12 cellular contexts compared by ENCODE assay signal in the genomic region with DNA sequence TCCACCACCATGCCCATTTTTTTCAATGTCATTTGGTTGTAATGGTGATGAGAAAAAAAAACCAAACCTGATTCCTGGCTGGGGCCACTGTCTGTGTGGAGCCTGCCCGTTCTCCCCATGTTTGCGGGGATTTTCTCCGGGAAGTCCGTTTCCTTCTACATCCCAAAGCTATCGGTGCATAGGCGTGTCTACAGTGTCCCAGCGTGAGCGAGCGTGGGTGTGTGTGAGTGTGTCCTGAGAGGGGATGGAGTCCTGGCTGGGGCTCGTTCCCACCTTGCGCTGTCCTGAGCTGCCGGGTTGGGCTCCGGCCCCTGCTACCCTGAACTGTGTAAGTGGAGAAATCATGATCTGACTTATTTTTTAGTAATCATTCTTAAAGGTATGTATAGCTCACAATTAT. TPM values are rescaled to one million over a fixed set of nuclear protein-coding genes. Genes with fewer than 3 reads are reported as not detected.
A peak's percentile ranks its signal among the peaks of the same experiment; 100 is the strongest.
DNase-seq lines count a peak whose midpoint lies in the region; ATAC-seq and TF ChIP-seq lines count a peak whose summit lies in the region.
"Had no signal": no experiment of that assay in that cellular context is flagged by ENCODE, and none has a peak within 500 bp of the region (broad histone marks: within the 10 kb centered on the region; RNA-seq: fewer than 3 reads in every experiment).

No MANE protein-coding gene starts in this region.

- H3K4me2 ChIP-seq in hepatocyte, result no peak overlapping the region

- no peak overlapping the region for H3K27ac Mint-ChIP-seq in activated naive CD8-positive, alpha-beta T cell treated with anti-CD3 and anti-CD28 coated beads, Interleukin-2, amount 10 ng/mL, durations not matched to agents 7 days and 5 days
- H3K27ac Mint-ChIP-seq in activated naive CD8-positive, alpha-beta T cell treated with anti-CD3 and anti-CD28 coated beads, Interleukin-2, amount 50 U/mL, for 24 hours, result no peak overlapping the region
- H3K27ac Mint-ChIP-seq: B cell; CD14-positive monocyte; CD8-positive, alpha-beta T cell had no signal

- H3K9me3 ChIP-seq in hepatocyte (ENCODE audit: low read depth), result no peaks in the 10 kb centered on the region

- no peak for TF ChIP-seq CTCF in hepatocyte (IDR thresholded peaks at IDR 0.05; ENCODE audit: poor library complexity)

- no peak overlapping the region for H3K4me3 ChIP-seq in hepatocyte

- POLR2A ChIA-PET in activated naive CD8-positive, alpha-beta T cell treated with anti-CD3 and anti-CD28 coated beads, Interleukin-2, amount 10 ng/mL, durations not matched to agents 7 days and 5 days (lab: Charles Lee), result no interaction called here

- H3K4me1 ChIP-seq in hepatocyte (ENCODE audit: insufficient read depth), result no peaks in the 10 kb centered on the region

- ATAC-seq in activated naive CD8-positive, alpha-beta T cell treated with anti-CD3 and anti-CD28 coated beads, Interleukin-2, amount 10 ng/mL, durations not matched to agents 7 days and 5 days (ENCODE audit: low read depth), result no peak
- no peak for ATAC-seq in activated naive CD8-positive, alpha-beta T cell treated with anti-CD3 and anti-CD28 coated beads, Interleukin-2, amount 50 U/mL, for 24 hours
- ATAC-seq in GM19467 (IDR thresholded peaks at IDR 0.05; ENCODE audit: unreplicated experiment), result no peak
- ATAC-seq: CD8-positive, alpha-beta T cell had no signal

- no peaks in the 10 kb centered on the region for H3K27me3 ChIP-seq in hepatocyte

- 94% methylated on average over 13 of the region's 13 CpGs for WGBS in hepatocyte (ENCODE audit: low lambda C conversion rate, missing lambda C conversion rate)

- no peaks in the 10 kb centered on the region for H4K20me1 ChIP-seq in hepatocyte (ENCODE audit: insufficient read depth, poor library complexity, severe bottlenecking)

- no peaks in the 10 kb centered on the region for H3K9me3 Mint-ChIP-seq in activated naive CD8-positive, alpha-beta T cell treated with anti-CD3 and anti-CD28 coated beads, Interleukin-2, amount 10 ng/mL, durations not matched to agents 7 days and 5 days
- H3K9me3 Mint-ChIP-seq in activated naive CD8-positive, alpha-beta T cell treated with anti-CD3 and anti-CD28 coated beads, Interleukin-2, amount 50 U/mL, for 24 hours, result no peaks in the 10 kb centered on the region
- H3K9me3 Mint-ChIP-seq: CD8-positive, alpha-beta T cell had no signal

- peaks cover 2% of the 10 kb centered on the region for H3K36me3 Mint-ChIP-seq in activated naive CD8-positive, alpha-beta T cell treated with anti-CD3 and anti-CD28 coated beads, Interleukin-2, amount 10 ng/mL, durations not matched to agents 7 days and 5 days
- H3K36me3 Mint-ChIP-seq in activated naive CD8-positive, alpha-beta T cell treated with anti-CD3 and anti-CD28 coated beads, Interleukin-2, amount 50 U/mL, for 24 hours (ENCODE audit: low read depth), result no peaks in the 10 kb centered on the region
- H3K36me3 Mint-ChIP-seq: CD14-positive monocyte; CD8-positive, alpha-beta T cell had no signal

- no peak overlapping the region for H3K27ac ChIP-seq in hepatocyte

- intact Hi-C loops in posterior vena cava (cut with DNase I), result loop anchor here (5.0 to 10.0 kb wide), 2 partner anchors 679 to 1781 kb away; no protein-coding TSS in a partner anchor

- peaks cover 9% of the 10 kb centered on the region for H3K27me3 Mint-ChIP-seq in activated naive CD8-positive, alpha-beta T cell treated with anti-CD3 and anti-CD28 coated beads, Interleukin-2, amount 10 ng/mL, durations not matched to agents 7 days and 5 days
- H3K27me3 Mint-ChIP-seq in activated naive CD8-positive, alpha-beta T cell treated with anti-CD3 and anti-CD28 coated beads, Interleukin-2, amount 50 U/mL, for 24 hours, result no peaks in the 10 kb centered on the region

- no peak overlapping the region for H3K4me3 Mint-ChIP-seq in activated naive CD8-positive, alpha-beta T cell treated with anti-CD3 and anti-CD28 coated beads, Interleukin-2, amount 10 ng/mL, durations not matched to agents 7 days and 5 days
- no peak overlapping the region for H3K4me3 Mint-ChIP-seq in activated naive CD8-positive, alpha-beta T cell treated with anti-CD3 and anti-CD28 coated beads, Interleukin-2, amount 50 U/mL, for 24 hours
- H3K4me3 Mint-ChIP-seq: B cell; CD14-positive monocyte; CD8-positive, alpha-beta T cell had no signal

- peaks cover 15% of the 10 kb centered on the region for H3K4me1 Mint-ChIP-seq in activated naive CD8-positive, alpha-beta T cell treated with anti-CD3 and anti-CD28 coated beads, Interleukin-2, amount 10 ng/mL, durations not matched to agents 7 days and 5 days
- peaks cover 13% of the 10 kb centered on the region for H3K4me1 Mint-ChIP-seq in activated naive CD8-positive, alpha-beta T cell treated with anti-CD3 and anti-CD28 coated beads, Interleukin-2, amount 50 U/mL, for 24 hours

- no peak overlapping the region for H2AFZ ChIP-seq in hepatocyte

- no peaks in the 10 kb centered on the region for H3K79me2 ChIP-seq in hepatocyte

- H3K9me2 ChIP-seq in hepatocyte (replicated peaks; ENCODE audit: insufficient read depth), result no peaks in the 10 kb centered on the region

- DNase-seq in activated naive CD8-positive, alpha-beta T cell treated with anti-CD3 and anti-CD28 coated beads, Interleukin-2, amount 10 ng/mL, durations not matched to agents 7 days and 5 days, result peak; percentile 8
- DNase-seq in activated naive CD8-positive, alpha-beta T cell treated with anti-CD3 and anti-CD28 coated beads, Interleukin-2, amount 50 U/mL, for 24 hours, result no peak
- peak; percentile 1 for DNase-seq in hepatocyte (ENCODE audit: low spot score)
- DNase-seq in posterior vena cava (ENCODE audit: low spot score), result peak; percentile 74
- no peak for DNase-seq in H4 (ENCODE audit: low spot score)
- no peak for DNase-seq in NCI-H187 treated with DMSO at 0.1 percent for 48 hours (lab: John Stamatoyannopoulos, UW)
- DNase-seq: COR-L47, GF-D8 had no signal

- H3K36me3 ChIP-seq in hepatocyte (replicated peaks; ENCODE audit: insufficient read depth, low read depth), result no peaks in the 10 kb centered on the region

RNA-seq across cellular contexts. Expression of a gene that starts 7.3 kb away (rescaled TPM):
- total RNA-seq in activated naive CD8-positive, alpha-beta T cell treated with anti-CD3 and anti-CD28 coated beads, Interleukin-2, amount 10 ng/mL, durations not matched to agents 7 days and 5 days, result 100 to 1,000 TPM; 350 to 367 TPM
- total RNA-seq in hepatocyte (0.80 and 1.4 TPM in 2 replicates), posterior vena cava (1 to 10 TPM; 2.4 to 2.8 TPM)
- 1.5 and 1.6 TPM in 2 replicates for polyA plus RNA-seq in hepatocyte
- total RNA-seq in H4 (2014; rRNA removed; shearing (Covaris generic)), result not detected in 2 replicates

RNA-seq across cellular contexts. Expression of a gene that starts 36.6 kb away (rescaled TPM):
- 1 to 10 TPM; 6.9 to 8.8 TPM for total RNA-seq in activated naive CD8-positive, alpha-beta T cell treated with anti-CD3 and anti-CD28 coated beads, Interleukin-2, amount 10 ng/mL, durations not matched to agents 7 days and 5 days
- total RNA-seq in hepatocyte, result 2.1 and 5.5 TPM in 2 replicates
- 4.5 and 7.2 TPM in 2 replicates for polyA plus RNA-seq in hepatocyte
- 1 to 10 TPM; 5.1 to 7.1 TPM for total RNA-seq in posterior vena cava
- 0.84 and 1.6 TPM in 2 replicates for total RNA-seq in H4 (2014; rRNA removed; shearing (Covaris generic))
- polyA plus RNA-seq: CD14-positive monocyte had no signal

RNA-seq across cellular contexts. Expression of a gene that starts 42.3 kb away (rescaled TPM):
- total RNA-seq in activated naive CD8-positive, alpha-beta T cell treated with anti-CD3 and anti-CD28 coated beads, Interleukin-2, amount 10 ng/mL, durations not matched to agents 7 days and 5 days, result 10 to 100 TPM; 96.2 to 98.7 TPM
- total RNA-seq in hepatocyte, result 56.3 and 57.9 TPM in 2 replicates
- polyA plus RNA-seq in hepatocyte, result 15.2 and 18.1 TPM in 2 replicates
- total RNA-seq in posterior vena cava, result 10 to 100 TPM; 45.3 to 61.1 TPM
- total RNA-seq in H4 (2014; rRNA removed; shearing (Covaris generic)), result 31.0 and 31.4 TPM in 2 replicates

Comparison
In these comparisons a context has a peak if more than half of its experiments do, and no peak if none do; other contexts are left out.
1. DNase-seq: peak in activated naive CD8-positive, alpha-beta T cell treated with anti-CD3 and anti-CD28 coated beads, Interleukin-2, amount 10 ng/mL, durations not matched to agents 7 days and 5 days (single experiment), hepatocyte (single experiment) and posterior vena cava (single experiment); none in activated naive CD8-positive, alpha-beta T cell treated with anti-CD3 and anti-CD28 coated beads, Interleukin-2, amount 50 U/mL, for 24 hours (single experiment), H4 (single experiment) and NCI-H187 treated with DMSO at 0.1 percent for 48 hours (single experiment).
2. RNA of a gene that starts 7.3 kb away (total RNA-seq): 350 to 367 TPM in activated naive CD8-positive, alpha-beta T cell treated with anti-CD3 and anti-CD28 coated beads, Interleukin-2, amount 10 ng/mL, durations not matched to agents 7 days and 5 days; 2.4 to 2.8 TPM in posterior vena cava, 0.80 to 1.4 TPM in hepatocyte and not detected in H4; every median in the first group is over 10 times any median in the second.